In the genomic region with DNA sequence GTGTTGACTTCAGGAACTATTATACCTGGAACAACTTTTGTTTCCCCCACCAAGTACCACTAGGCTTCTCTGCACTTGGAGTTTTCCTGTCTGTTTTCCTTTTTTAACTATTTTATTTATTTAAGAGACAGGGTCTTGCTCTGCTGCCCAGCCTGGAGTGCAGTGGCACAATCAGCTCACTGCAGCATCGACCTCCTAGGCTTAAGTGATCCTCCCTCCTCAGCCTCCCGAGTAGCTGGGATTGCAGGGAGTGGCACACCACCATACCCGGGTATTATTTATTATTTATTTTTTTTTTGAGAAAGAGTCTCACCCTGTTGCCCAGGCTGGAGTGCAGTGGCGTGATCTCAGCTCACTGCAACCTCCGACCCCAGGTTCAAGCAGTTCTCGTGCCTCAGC, we compare ENCODE assay signal across 15 cellular contexts. TPM values are rescaled to one million over a fixed set of nuclear protein-coding genes. Genes with fewer than 3 reads are reported as not detected.
A peak's percentile ranks its signal among the peaks of the same experiment; 100 is the strongest.
DNase-seq lines count a peak whose midpoint lies in the region; ATAC-seq, FAIRE-seq and TF ChIP-seq lines count a peak whose summit lies in the region.
"Had no signal": no experiment of that assay in that cellular context is flagged by ENCODE, and none has a peak within 500 bp of the region (broad histone marks: within the 10 kb centered on the region; RNA-seq: fewer than 3 reads in every experiment).

No MANE protein-coding gene starts in this region.

- H3K4me3 Mint-ChIP-seq in activated naive CD4-positive, alpha-beta T cell treated with anti-CD3 and anti-CD28 coated beads, Interleukin-2, amount 50 U/mL, for 24 hours, result peak overlapping the region; percentile 81
- H3K4me3 Mint-ChIP-seq in activated naive CD4-positive, alpha-beta T cell treated with anti-CD3 and anti-CD28 coated beads for 36 hours, result no peak overlapping the region
- peak overlapping the region in 1 of 2 donors; percentile 72 for H3K4me3 Mint-ChIP-seq in stimulated activated naive B cell treated with anti-CD40 and anti-IgM and Interleukin-4, amounts not matched to agents 10 μg/mL and 1 μg/mL and 100 μg/mL, for 72 hours

- peaks cover 6 to 15% (median 10%) of the 10 kb centered on the region in 4 experiments for H3K4me1 ChIP-seq in H1 (replicated peaks in 1 of 4; ENCODE audit: control insufficient read depth in 3 of 4, insufficient read depth in 4 of 4, low read length in 3 of 4)
- H3K4me1 ChIP-seq in trophoblast cell (ENCODE audit: control insufficient read depth in 1 of 2, insufficient read depth in 2 of 2, low read length in 2 of 2), result peaks cover 12 to 14% of the 10 kb centered on the region in 2 experiments

- no peak for DNase-seq in activated naive CD4-positive, alpha-beta T cell treated with anti-CD3 and anti-CD28 coated beads for 36 hours
- no peak for DNase-seq in H1 (ENCODE audit: low read depth in 1 of 2, low spot score in 2 of 2)
- no peak for DNase-seq in stimulated activated naive B cell treated with anti-CD40 and anti-IgM and Interleukin-4, amounts not matched to agents 10 μg/mL and 1 μg/mL and 100 μg/mL, for 72 hours
- DNase-seq in trophoblast cell, result no peak
- DNase-seq: ACHN, activated T-cell treated with anti-CD3 and anti-CD28 coated beads for 4 hours, anterior cingulate cortex, dermis blood vessel endothelial cell, Karpas-422, NCI-H1930, SIG-M5 had no signal

- H3K23ac ChIP-seq in H1 (ENCODE audit: insufficient read length) (no peak overlapping the region), trophoblast cell (ENCODE audit: low read length) (no peak overlapping the region)

- TF ChIP-seq POLR2A in H1 (IDR thresholded peaks at IDR 0.05; ENCODE audit: control extremely low read depth in 1 of 2, low read depth in 2 of 2, low read length in 2 of 2), result no peak

- H2BK12ac ChIP-seq in H1 (ENCODE audit: low read depth, low read length), result peak overlapping the region; percentile 92
- H2BK12ac ChIP-seq in trophoblast cell (ENCODE audit: low read length), result no peak overlapping the region

- no peaks in the 10 kb centered on the region; a peak in 1 of 8 replicates for H3K36me3 ChIP-seq in H1 (ENCODE audit: control insufficient read depth in 2 of 4, insufficient read depth in 4 of 4, low read length in 3 of 4)
- H3K36me3 ChIP-seq in trophoblast cell (ENCODE audit: control insufficient read depth in 1 of 2, insufficient read depth in 2 of 2, low read length in 2 of 2), result no peaks in the 10 kb centered on the region
- H3K36me3 ChIP-seq: vagina had no signal

- H3K27ac Mint-ChIP-seq in activated naive CD4-positive, alpha-beta T cell treated with anti-CD3 and anti-CD28 coated beads, Interleukin-2, amount 50 U/mL, for 24 hours, result no peak overlapping the region
- H3K27ac Mint-ChIP-seq in activated naive CD4-positive, alpha-beta T cell treated with anti-CD3 and anti-CD28 coated beads for 36 hours, result no peak overlapping the region
- H3K27ac Mint-ChIP-seq in stimulated activated naive B cell treated with anti-CD40 and anti-IgM and Interleukin-4, amounts not matched to agents 10 μg/mL and 1 μg/mL and 100 μg/mL, for 72 hours, result peak overlapping the region; percentile 90

- H4K5ac ChIP-seq in H1 (ENCODE audit: insufficient read length, low read depth, low read length), result peak overlapping the region; percentile 76

- peaks cover 11 to 25% of the 10 kb centered on the region in 2 experiments for H3K79me2 ChIP-seq in H1 (ENCODE audit: control insufficient read depth in 1 of 2, insufficient read depth in 2 of 2, low read length in 2 of 2)
- H3K79me2 ChIP-seq in trophoblast cell (ENCODE audit: control insufficient read depth, insufficient read depth, low read length, poor library complexity), result peaks cover 17% of the 10 kb centered on the region

- peaks cover 6 to 12% of the 10 kb centered on the region in 2 experiments for H4K20me1 ChIP-seq in H1 (replicated peaks in 1 of 2; ENCODE audit: control insufficient read depth in 1 of 2, insufficient read depth in 2 of 2, low read length in 2 of 2)

- H3K14ac ChIP-seq in H1 (ENCODE audit: insufficient read length) (no peak overlapping the region), trophoblast cell (ENCODE audit: low read length) (no peak overlapping the region)

- peaks cover 15% of the 10 kb centered on the region for H3K23me2 ChIP-seq in H1 (ENCODE audit: low read depth, low read length)

- no peaks in the 10 kb centered on the region for H3K9me3 Mint-ChIP-seq in activated naive CD4-positive, alpha-beta T cell treated with anti-CD3 and anti-CD28 coated beads, Interleukin-2, amount 50 U/mL, for 24 hours
- no peaks in the 10 kb centered on the region for H3K9me3 Mint-ChIP-seq in activated naive CD4-positive, alpha-beta T cell treated with anti-CD3 and anti-CD28 coated beads for 36 hours
- H3K9me3 Mint-ChIP-seq in stimulated activated naive B cell treated with anti-CD40 and anti-IgM and Interleukin-4, amounts not matched to agents 10 μg/mL and 1 μg/mL and 100 μg/mL, for 72 hours, result no peaks in the 10 kb centered on the region

- no peak for TF ChIP-seq RAD21 in H1 (IDR thresholded peaks at IDR 0.05 in 1 of 2, conservative IDR thresholded peaks at IDR 0.05 in 1 of 2; ENCODE audit: low read depth in 2 of 2, low read length in 2 of 2)

- H3K4ac ChIP-seq in H1 (replicated peaks; ENCODE audit: insufficient read length, low read depth, low read length), result no peak overlapping the region
- no peak overlapping the region for H3K4ac ChIP-seq in trophoblast cell (ENCODE audit: low read depth, low read length)

- H3K27ac ChIP-seq in H1 (ENCODE audit: low read depth, low read length) (peak overlapping the region; percentile 55; the same call in 1 of the 2 replicates), trophoblast cell (ENCODE audit: low read depth, low read length) (no peak overlapping the region)

- H3K4me2 ChIP-seq in H1 (ENCODE audit: insufficient read depth in 1 of 2, low read depth in 2 of 2, low read length in 2 of 2) (peak overlapping the region; percentile 52 to 65), trophoblast cell (ENCODE audit: low read length) (no peak overlapping the region)

- peak overlapping the region; percentile 92 for H3K18ac ChIP-seq in H1 (ENCODE audit: extremely low read depth, low read length)
- H3K18ac ChIP-seq in trophoblast cell (ENCODE audit: low read length), result no peak overlapping the region

- H2AFZ ChIP-seq in H1 (ENCODE audit: low read length) (no peak overlapping the region), trophoblast cell (ENCODE audit: insufficient read depth, low read length, poor library complexity) (no peak overlapping the region)

- H3K27me3 Mint-ChIP-seq in activated naive CD4-positive, alpha-beta T cell treated with anti-CD3 and anti-CD28 coated beads, Interleukin-2, amount 50 U/mL, for 24 hours, result no peaks in the 10 kb centered on the region
- H3K27me3 Mint-ChIP-seq in activated naive CD4-positive, alpha-beta T cell treated with anti-CD3 and anti-CD28 coated beads for 36 hours (ENCODE audit: low read depth), result peaks cover under 1% of the 10 kb centered on the region
- H3K27me3 Mint-ChIP-seq in stimulated activated naive B cell treated with anti-CD40 and anti-IgM and Interleukin-4, amounts not matched to agents 10 μg/mL and 1 μg/mL and 100 μg/mL, for 72 hours, result peaks cover 2 to 13% of the 10 kb centered on the region in 2 donors

- WGBS in H1 (ENCODE audit: extremely low coverage in 1 of 2, insufficient coverage in 1 of 2, insufficient read length in 1 of 2, insufficient replicate concordance in 2 of 2, low coverage in 1 of 2, low lambda C conversion rate in 2 of 2, missing lambda C conversion rate in 1 of 2), 2 experiments, result 91% methylated on average over 6 of the region's 6 CpGs; no CpG with 5 or more reads in 1 of the 2 experiments
- no CpG with 5 or more reads among the region's 6 CpGs for WGBS in trophoblast cell (ENCODE audit: extremely low coverage, insufficient coverage, insufficient read length)

- H3K4me3 ChIP-seq in H1 (ENCODE audit: extremely low read depth in 1 of 4, insufficient read depth in 2 of 4, low read depth in 3 of 4, low read length in 4 of 4), result peak overlapping the region in 1 of 4 experiments; percentile 36; a peak in 3 of 8 replicates
- no peak overlapping the region for H3K4me3 ChIP-seq in trophoblast cell (ENCODE audit: low read depth, low read length)
- H3K4me3 ChIP-seq: vagina had no signal

- H4K91ac ChIP-seq in H1 (replicated peaks; ENCODE audit: insufficient read length, low read length), result peak overlapping the region; percentile 85
- no peak overlapping the region for H4K91ac ChIP-seq in trophoblast cell (ENCODE audit: low read depth, low read length)

- H3K36me3 Mint-ChIP-seq in activated naive CD4-positive, alpha-beta T cell treated with anti-CD3 and anti-CD28 coated beads, Interleukin-2, amount 50 U/mL, for 24 hours, result peaks cover 4% of the 10 kb centered on the region
- H3K36me3 Mint-ChIP-seq in activated naive CD4-positive, alpha-beta T cell treated with anti-CD3 and anti-CD28 coated beads for 36 hours (ENCODE audit: low read depth), result peaks cover 11% of the 10 kb centered on the region
- peaks cover 5 to 10% of the 10 kb centered on the region in 2 donors for H3K36me3 Mint-ChIP-seq in stimulated activated naive B cell treated with anti-CD40 and anti-IgM and Interleukin-4, amounts not matched to agents 10 μg/mL and 1 μg/mL and 100 μg/mL, for 72 hours

- no peak overlapping the region for H2BK15ac ChIP-seq in H1 (ENCODE audit: low read length)

- intact Hi-C loops in activated naive CD4-positive, alpha-beta T cell treated with anti-CD3 and anti-CD28 coated beads for 36 hours (cut with micrococcal nuclease), result no loop called here

- H4K8ac ChIP-seq in H1 (ENCODE audit: extremely low read depth, insufficient read depth, low read length), result no peak overlapping the region
- no peak overlapping the region for H4K8ac ChIP-seq in trophoblast cell (ENCODE audit: low read depth, low read length)

- no peak for FAIRE-seq in H1 (lab: Jason Lieb, UNC)

- no peak for TF ChIP-seq CTCF in H1 (IDR thresholded peaks at IDR 0.05; ENCODE audit: control extremely low read depth in 1 of 3, insufficient read depth in 1 of 3, low read depth in 1 of 3, low read length in 3 of 3)

- POLR2A ChIA-PET in H1 (lab: Charles Lee; ENCODE audit: partially characterized antibody), result interaction anchor here (0.7 to 14.3 kb wide), 11 partner anchors 9 to 267 kb away, joined by 3 to 257 read pairs (median 4); a partner anchor contains a TSS

- ATAC-seq in stimulated activated naive B cell treated with anti-CD40 and anti-IgM and Interleukin-4, amounts not matched to agents 10 μg/mL and 1 μg/mL and 100 μg/mL, for 72 hours (replicated peaks), result no peak
- no peak for ATAC-seq in GM18861 (IDR thresholded peaks at IDR 0.05; ENCODE audit: unreplicated experiment)

- H3K27me3 ChIP-seq in H1 (replicated peaks in 1 of 4; ENCODE audit: control insufficient read depth in 3 of 4, extremely low read depth in 1 of 4, insufficient read depth in 3 of 4, low read length in 3 of 4), result no peaks in the 10 kb centered on the region
- H3K27me3 ChIP-seq in trophoblast cell (ENCODE audit: insufficient read depth, low read length), result no peaks in the 10 kb centered on the region
- H3K27me3 ChIP-seq: vagina had no signal

- peak overlapping the region in 2 of 4 experiments; percentile 20 to 55; a peak in 2 of 7 replicates for H3K9ac ChIP-seq in H1 (replicated peaks in 1 of 4; ENCODE audit: extremely low read depth in 1 of 4, low read depth in 3 of 4, low read length in 3 of 4)
- H3K9ac ChIP-seq in trophoblast cell (ENCODE audit: low read length), result no peak overlapping the region

- no peak for TF ChIP-seq EP300 in H1 (IDR thresholded peaks at IDR 0.05; ENCODE audit: borderline replicate concordance in 1 of 2, low read depth in 2 of 2, low read length in 2 of 2)

- CTCF ChIA-PET in activated naive CD4-positive, alpha-beta T cell treated with anti-CD3 and anti-CD28 coated beads for 36 hours (lab: Charles Lee), result interaction anchor here (1.1 to 9.4 kb wide), 3 partner anchors 10 to 62 kb away, joined by 3 to 122 read pairs (median 3); a partner anchor contains a TSS
- CTCF ChIA-PET in H1 (lab: Charles Lee; ENCODE audit: partially characterized antibody), result interaction anchor here (0.7 to 20.7 kb wide), 10 partner anchors 13 to 156 kb away, joined by 3 to 254 read pairs (median 4); a partner anchor contains a TSS

- H2BK5ac ChIP-seq in H1 (ENCODE audit: low read depth, low read length) (peak overlapping the region; percentile 96), trophoblast cell (ENCODE audit: low read depth, low read length, poor library complexity) (no peak overlapping the region)

- H4K12ac ChIP-seq in trophoblast cell (ENCODE audit: low read depth, low read length), result no peak overlapping the region

- peaks cover 32% of the 10 kb centered on the region for H3K4me1 Mint-ChIP-seq in activated naive CD4-positive, alpha-beta T cell treated with anti-CD3 and anti-CD28 coated beads, Interleukin-2, amount 50 U/mL, for 24 hours
- H3K4me1 Mint-ChIP-seq in activated naive CD4-positive, alpha-beta T cell treated with anti-CD3 and anti-CD28 coated beads for 36 hours (ENCODE audit: low read depth), result peaks cover 32% of the 10 kb centered on the region
- H3K4me1 Mint-ChIP-seq in stimulated activated naive B cell treated with anti-CD40 and anti-IgM and Interleukin-4, amounts not matched to agents 10 μg/mL and 1 μg/mL and 100 μg/mL, for 72 hours, result peaks cover 27 to 36% of the 10 kb centered on the region in 2 donors

- H2AK5ac ChIP-seq in H1 (ENCODE audit: low read depth, low read length) (peak overlapping the region; percentile 57; the same call in 1 of the 2 replicates), trophoblast cell (ENCODE audit: low read length) (no peak overlapping the region)

- no peak overlapping the region for H2BK20ac ChIP-seq in H1 (ENCODE audit: low read length)

- H3K79me1 ChIP-seq in H1 (ENCODE audit: low read depth, low read length), result peaks cover 3% of the 10 kb centered on the region
- H3K79me1 ChIP-seq in trophoblast cell (ENCODE audit: low read length), result peaks cover 10% of the 10 kb centered on the region

- H3K9me3 ChIP-seq in H1 (ENCODE audit: insufficient read depth in 2 of 2, low read depth in 1 of 2, low read length in 1 of 2) (no peaks in the 10 kb centered on the region), trophoblast cell (ENCODE audit: insufficient read depth, low read depth, low read length) (no peaks in the 10 kb centered on the region)
- H3K9me3 ChIP-seq: vagina had no signal

- H2BK120ac ChIP-seq in H1 (replicated peaks; ENCODE audit: low read depth, low read length) (peak overlapping the region; percentile 97), trophoblast cell (ENCODE audit: insufficient read depth, low read length, poor library complexity) (no peak overlapping the region)

- peak overlapping the region; percentile 70 for H3K56ac ChIP-seq in H1 (replicated peaks; ENCODE audit: insufficient read length, low read depth, low read length)

RNA-seq across cellular contexts. Expression of a gene that starts 2.1 kb away (rescaled TPM):
- total RNA-seq in activated naive CD4-positive, alpha-beta T cell treated with anti-CD3 and anti-CD28 coated beads for 36 hours, result 10 to 100 TPM; 32.8 to 37.8 TPM
- 95.0 and 99.3 TPM in 2 replicates for total RNA-seq in H1 (2021; fragmentation: NEBNext Ultra II Directional; extraction: Animal tissue kit (Norgen Biotek cat#: 25700))
- 24.1 and 44.8 TPM in 2 replicates for polyA plus RNA-seq in H1 (2011; rRNA removed)
- polyA plus RNA-seq in H1 (2011; cell fraction: cytosol; rRNA removed), result 33.2 TPM
- polyA plus RNA-seq in H1 (2011; cell fraction: nucleus; rRNA removed), result 252 TPM
- polyA plus RNA-seq in H1 (2012, experiment 1 of 2), result 48.2 to 80.3 TPM (median 68.8 TPM) in 4 replicates
- polyA plus RNA-seq in H1 (2012, experiment 2 of 2), result 52.0 TPM
- 47.1 TPM for polyA plus RNA-seq in H1 (2013, experiment 1 of 2)
- polyA plus RNA-seq in H1 (2013, experiment 2 of 2), result 42.6 TPM
- polyA minus RNA-seq in H1 (2011; rRNA and poly(A)+ RNA removed), result 12.4 and 17.1 TPM in 2 replicates
- 34.8 TPM for polyA minus RNA-seq in H1 (2011; cell fraction: cytosol; rRNA and poly(A)+ RNA removed)
- 88.2 TPM for polyA minus RNA-seq in H1 (2011; cell fraction: nucleus; rRNA and poly(A)+ RNA removed)
- polyA plus RNA-seq in trophoblast cell (2013), result 16.4 and 17.3 TPM in 2 replicates

RNA-seq across cellular contexts. Expression of a gene that starts 9.8 kb away (rescaled TPM):
- 10 to 100 TPM; 23.2 to 29.6 TPM for total RNA-seq in activated naive CD4-positive, alpha-beta T cell treated with anti-CD3 and anti-CD28 coated beads for 36 hours
- total RNA-seq in H1 (2021; fragmentation: NEBNext Ultra II Directional; extraction: Animal tissue kit (Norgen Biotek cat#: 25700)), result 92.5 and 96.7 TPM in 2 replicates
- polyA plus RNA-seq in H1 (2011; rRNA removed), result 135 and 205 TPM in 2 replicates
- 130 TPM for polyA plus RNA-seq in H1 (2011; cell fraction: cytosol; rRNA removed)
- 92.8 TPM for polyA plus RNA-seq in H1 (2011; cell fraction: nucleus; rRNA removed)
- 80.0 to 112 TPM (median 103 TPM) in 4 replicates for polyA plus RNA-seq in H1 (2012, experiment 1 of 2)
- polyA plus RNA-seq in H1 (2012, experiment 2 of 2), result 129 TPM
- polyA plus RNA-seq in H1 (2013, experiment 1 of 2), result 94.1 TPM
- 93.8 TPM for polyA plus RNA-seq in H1 (2013, experiment 2 of 2)
- 21.6 and 21.8 TPM in 2 replicates for polyA minus RNA-seq in H1 (2011; rRNA and poly(A)+ RNA removed)
- polyA minus RNA-seq in H1 (2011; cell fraction: cytosol; rRNA and poly(A)+ RNA removed), result 35.0 TPM
- polyA minus RNA-seq in H1 (2011; cell fraction: nucleus; rRNA and poly(A)+ RNA removed), result 34.4 TPM
- 78.2 and 84.1 TPM in 2 replicates for polyA plus RNA-seq in trophoblast cell (2013)

RNA-seq across cellular contexts. Expression of a gene that starts 22.6 kb away (rescaled TPM):
- 100 to 1,000 TPM; 221 TPM for total RNA-seq in activated naive CD4-positive, alpha-beta T cell treated with anti-CD3 and anti-CD28 coated beads for 36 hours
- 157 and 160 TPM in 2 replicates for total RNA-seq in H1 (2021; fragmentation: NEBNext Ultra II Directional; extraction: Animal tissue kit (Norgen Biotek cat#: 25700))
- 260 and 351 TPM in 2 replicates for polyA plus RNA-seq in H1 (2011; rRNA removed)
- 192 TPM for polyA plus RNA-seq in H1 (2011; cell fraction: cytosol; rRNA removed)
- 230 TPM for polyA plus RNA-seq in H1 (2011; cell fraction: nucleus; rRNA removed)
- polyA plus RNA-seq in H1 (2012, experiment 1 of 2), result 133 to 215 TPM (median 185 TPM) in 4 replicates
- 219 TPM for polyA plus RNA-seq in H1 (2012, experiment 2 of 2)
- 68.1 TPM for polyA plus RNA-seq in H1 (2013, experiment 1 of 2)
- polyA plus RNA-seq in H1 (2013, experiment 2 of 2), result 69.3 TPM
- polyA minus RNA-seq in H1 (2011; rRNA and poly(A)+ RNA removed), result 87.9 and 102 TPM in 2 replicates
- polyA minus RNA-seq in H1 (2011; cell fraction: cytosol; rRNA and poly(A)+ RNA removed), result 71.6 TPM
- polyA minus RNA-seq in H1 (2011; cell fraction: nucleus; rRNA and poly(A)+ RNA removed), result 51.5 TPM
- polyA plus RNA-seq in trophoblast cell (2013), result 144 and 147 TPM in 2 replicates

RNA-seq across cellular contexts. Expression of a gene that starts 24.1 kb away (rescaled TPM):
- not detected for total RNA-seq in activated naive CD4-positive, alpha-beta T cell treated with anti-CD3 and anti-CD28 coated beads for 36 hours
- 0.48 and 0.95 TPM in 2 replicates for total RNA-seq in H1 (2021; fragmentation: NEBNext Ultra II Directional; extraction: Animal tissue kit (Norgen Biotek cat#: 25700))
- polyA plus RNA-seq in H1 (2011; rRNA removed), result 0.42 and 0.67 TPM in 2 replicates
- polyA plus RNA-seq in H1 (2011; cell fraction: cytosol; rRNA removed), result 0.52 TPM
- polyA plus RNA-seq in H1 (2011; cell fraction: nucleus; rRNA removed), result 0.67 TPM
- polyA plus RNA-seq in H1 (2012, experiment 1 of 2), result 0.52 to 0.85 TPM (median 0.65 TPM) in 4 replicates
- 0.62 TPM for polyA plus RNA-seq in H1 (2012, experiment 2 of 2)
- 0.69 TPM for polyA plus RNA-seq in H1 (2013, experiment 1 of 2)
- polyA plus RNA-seq in H1 (2013, experiment 2 of 2), result 0.83 TPM
- polyA minus RNA-seq in H1 (2011; rRNA and poly(A)+ RNA removed), result 0.41 TPM in 1 of 2 replicates, not detected in the other
- polyA minus RNA-seq in H1 (2011; cell fraction: cytosol; rRNA and poly(A)+ RNA removed), result not detected
- polyA minus RNA-seq in H1 (2011; cell fraction: nucleus; rRNA and poly(A)+ RNA removed), result not detected
- 0.48 and 0.65 TPM in 2 replicates for polyA plus RNA-seq in trophoblast cell (2013)
- total RNA-seq: dermis blood vessel endothelial cell, pulmonary artery endothelial cell, vagina had no signal

RNA-seq across cellular contexts. Expression of a gene that starts 37.3 kb away (rescaled TPM):
- total RNA-seq in activated naive CD4-positive, alpha-beta T cell treated with anti-CD3 and anti-CD28 coated beads for 36 hours, result not detected
- total RNA-seq in H1 (2021; fragmentation: NEBNext Ultra II Directional; extraction: Animal tissue kit (Norgen Biotek cat#: 25700)), result 0.04 TPM in 1 of 2 replicates, not detected in the other
- 0.02 and 0.05 TPM in 2 replicates for polyA plus RNA-seq in H1 (2011; rRNA removed)
- 0.03 TPM for polyA plus RNA-seq in H1 (2011; cell fraction: cytosol; rRNA removed)
- polyA plus RNA-seq in H1 (2011; cell fraction: nucleus; rRNA removed), result 0.04 TPM
- 0.01 to 0.05 TPM in 2 of 4 replicates, not detected in the others for polyA plus RNA-seq in H1 (2012, experiment 1 of 2)
- not detected for polyA plus RNA-seq in H1 (2012, experiment 2 of 2)
- polyA plus RNA-seq in H1 (2013, experiment 1 of 2), result 0.02 TPM
- 0.02 TPM for polyA plus RNA-seq in H1 (2013, experiment 2 of 2)
- polyA minus RNA-seq in H1 (2011; rRNA and poly(A)+ RNA removed), result 0.02 and 0.03 TPM in 2 replicates
- polyA minus RNA-seq in H1 (2011; cell fraction: cytosol; rRNA and poly(A)+ RNA removed), result not detected
- not detected for polyA minus RNA-seq in H1 (2011; cell fraction: nucleus; rRNA and poly(A)+ RNA removed)
- polyA plus RNA-seq in trophoblast cell (2013), result not detected in 2 replicates
- total RNA-seq: dermis blood vessel endothelial cell, pulmonary artery endothelial cell, vagina had no signal
